In the genomic region with DNA sequence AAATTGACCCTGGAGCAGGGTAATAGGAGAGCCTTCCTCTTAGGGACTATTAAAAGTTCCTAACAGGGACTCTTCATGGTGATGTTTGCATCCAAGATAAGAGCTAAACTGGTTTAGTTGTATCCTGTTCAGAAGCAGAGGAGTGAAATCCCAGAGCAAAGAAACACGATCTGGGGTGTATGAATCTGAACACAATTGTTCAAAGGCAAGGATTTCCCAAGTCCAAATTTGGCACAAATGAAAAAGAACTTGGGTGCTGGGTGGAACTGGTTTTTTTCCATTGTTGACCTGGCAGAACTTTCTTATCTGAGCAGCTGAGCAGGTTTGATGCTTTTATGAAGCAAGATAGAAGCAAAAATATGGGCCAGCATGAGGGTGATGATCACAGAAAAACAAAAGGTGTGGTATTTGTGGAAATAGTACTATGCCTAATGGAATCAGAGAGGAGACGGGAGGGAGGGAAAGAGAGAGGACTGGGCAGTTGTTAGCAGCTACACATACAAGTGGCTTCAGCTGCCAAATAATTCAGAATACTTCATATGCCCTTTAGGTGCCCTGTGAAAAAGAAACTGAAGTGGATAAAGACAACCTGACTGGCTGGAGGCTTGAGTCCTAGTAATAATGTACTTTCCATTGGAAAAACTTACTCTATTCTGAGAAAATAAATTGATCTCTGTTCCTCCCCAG, we compare ENCODE assay signal across 1 cellular context.
TF ChIP-seq lines count a peak whose summit lies in the region.

No MANE protein-coding gene starts in this region.

TF ChIP-seq in HepG2, 621 proteins besides CTCF, POLR2A, EP300 and RAD21 (continued from another document and continues in another):
- TF ChIP-seq, protein P1, sequence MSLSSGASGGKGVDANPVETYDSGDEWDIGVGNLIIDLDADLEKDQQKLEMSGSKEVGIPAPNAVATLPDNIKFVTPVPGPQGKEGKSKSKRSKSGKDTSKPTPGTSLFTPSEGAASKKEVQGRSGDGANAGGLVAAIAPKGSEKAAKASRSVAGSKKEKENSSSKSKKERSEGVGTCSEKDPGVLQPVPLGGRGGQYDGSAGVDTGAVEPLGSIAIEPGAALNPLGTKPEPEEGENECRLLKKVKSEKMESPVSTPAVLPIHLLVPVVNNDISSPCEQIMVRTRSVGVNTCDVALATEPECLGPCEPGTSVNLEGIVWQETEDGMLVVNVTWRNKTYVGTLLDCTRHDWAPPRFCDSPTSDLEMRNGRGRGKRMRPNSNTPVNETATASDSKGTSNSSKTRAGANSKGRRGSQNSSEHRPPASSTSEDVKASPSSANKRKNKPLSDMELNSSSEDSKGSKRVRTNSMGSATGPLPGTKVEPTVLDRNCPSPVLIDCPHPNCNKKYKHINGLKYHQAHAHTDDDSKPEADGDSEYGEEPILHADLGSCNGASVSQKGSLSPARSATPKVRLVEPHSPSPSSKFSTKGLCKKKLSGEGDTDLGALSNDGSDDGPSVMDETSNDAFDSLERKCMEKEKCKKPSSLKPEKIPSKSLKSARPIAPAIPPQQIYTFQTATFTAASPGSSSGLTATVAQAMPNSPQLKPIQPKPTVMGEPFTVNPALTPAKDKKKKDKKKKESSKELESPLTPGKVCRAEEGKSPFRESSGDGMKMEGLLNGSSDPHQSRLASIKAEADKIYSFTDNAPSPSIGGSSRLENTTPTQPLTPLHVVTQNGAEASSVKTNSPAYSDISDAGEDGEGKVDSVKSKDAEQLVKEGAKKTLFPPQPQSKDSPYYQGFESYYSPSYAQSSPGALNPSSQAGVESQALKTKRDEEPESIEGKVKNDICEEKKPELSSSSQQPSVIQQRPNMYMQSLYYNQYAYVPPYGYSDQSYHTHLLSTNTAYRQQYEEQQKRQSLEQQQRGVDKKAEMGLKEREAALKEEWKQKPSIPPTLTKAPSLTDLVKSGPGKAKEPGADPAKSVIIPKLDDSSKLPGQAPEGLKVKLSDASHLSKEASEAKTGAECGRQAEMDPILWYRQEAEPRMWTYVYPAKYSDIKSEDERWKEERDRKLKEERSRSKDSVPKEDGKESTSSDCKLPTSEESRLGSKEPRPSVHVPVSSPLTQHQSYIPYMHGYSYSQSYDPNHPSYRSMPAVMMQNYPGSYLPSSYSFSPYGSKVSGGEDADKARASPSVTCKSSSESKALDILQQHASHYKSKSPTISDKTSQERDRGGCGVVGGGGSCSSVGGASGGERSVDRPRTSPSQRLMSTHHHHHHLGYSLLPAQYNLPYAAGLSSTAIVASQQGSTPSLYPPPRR (CRISPR knock-in tag; IDR thresholded peaks at IDR 0.05; ENCODE audit: borderline replicate concordance): no peak
- no peak for TF ChIP-seq NFYB (CRISPR knock-in tag; IDR thresholded peaks at IDR 0.05)
- TF ChIP-seq HOXA5 (CRISPR knock-in tag; IDR thresholded peaks at IDR 0.05): no peak
- TF ChIP-seq CREB1 (IDR thresholded peaks at IDR 0.05): no peak
- TF ChIP-seq CREB1 (CRISPR knock-in tag; IDR thresholded peaks at IDR 0.05): no peak
- TF ChIP-seq RCOR2 (CRISPR knock-in tag; IDR thresholded peaks at IDR 0.05): no peak; the same call in 1 of the 2 replicates
- TF ChIP-seq GFI1 (CRISPR knock-in tag; IDR thresholded peaks at IDR 0.05; ENCODE audit: borderline replicate concordance): no peak
- TF ChIP-seq SNRNP70 (IDR thresholded peaks at IDR 0.05; ENCODE audit: low read depth, low read length): no peak
- TF ChIP-seq, protein P2, sequence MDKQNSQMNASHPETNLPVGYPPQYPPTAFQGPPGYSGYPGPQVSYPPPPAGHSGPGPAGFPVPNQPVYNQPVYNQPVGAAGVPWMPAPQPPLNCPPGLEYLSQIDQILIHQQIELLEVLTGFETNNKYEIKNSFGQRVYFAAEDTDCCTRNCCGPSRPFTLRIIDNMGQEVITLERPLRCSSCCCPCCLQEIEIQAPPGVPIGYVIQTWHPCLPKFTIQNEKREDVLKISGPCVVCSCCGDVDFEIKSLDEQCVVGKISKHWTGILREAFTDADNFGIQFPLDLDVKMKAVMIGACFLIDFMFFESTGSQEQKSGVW (CRISPR knock-in tag; IDR thresholded peaks at IDR 0.05; ENCODE audit: borderline replicate concordance): no peak
- TF ChIP-seq, protein P3, sequence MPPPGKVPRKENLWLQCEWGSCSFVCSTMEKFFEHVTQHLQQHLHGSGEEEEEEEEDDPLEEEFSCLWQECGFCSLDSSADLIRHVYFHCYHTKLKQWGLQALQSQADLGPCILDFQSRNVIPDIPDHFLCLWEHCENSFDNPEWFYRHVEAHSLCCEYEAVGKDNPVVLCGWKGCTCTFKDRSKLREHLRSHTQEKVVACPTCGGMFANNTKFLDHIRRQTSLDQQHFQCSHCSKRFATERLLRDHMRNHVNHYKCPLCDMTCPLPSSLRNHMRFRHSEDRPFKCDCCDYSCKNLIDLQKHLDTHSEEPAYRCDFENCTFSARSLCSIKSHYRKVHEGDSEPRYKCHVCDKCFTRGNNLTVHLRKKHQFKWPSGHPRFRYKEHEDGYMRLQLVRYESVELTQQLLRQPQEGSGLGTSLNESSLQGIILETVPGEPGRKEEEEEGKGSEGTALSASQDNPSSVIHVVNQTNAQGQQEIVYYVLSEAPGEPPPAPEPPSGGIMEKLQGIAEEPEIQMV (CRISPR knock-in tag; IDR thresholded peaks at IDR 0.05; ENCODE audit: low read depth): no peak
- no peak for TF ChIP-seq ZNF235 (CRISPR knock-in tag; IDR thresholded peaks at IDR 0.05; ENCODE audit: borderline replicate concordance)
- TF ChIP-seq BCL6 (CRISPR knock-in tag; IDR thresholded peaks at IDR 0.05): 0 out of 2 replicates have a peak, but pooled peaks have one; percentile 39
- no peak for TF ChIP-seq ARHGAP35 (CRISPR knock-in tag; IDR thresholded peaks at IDR 0.05; ENCODE audit: borderline replicate concordance)
- no peak for TF ChIP-seq ZNF839 (CRISPR knock-in tag; IDR thresholded peaks at IDR 0.05; ENCODE audit: borderline replicate concordance)
- TF ChIP-seq ZNF382 (CRISPR knock-in tag; IDR thresholded peaks at IDR 0.05; ENCODE audit: borderline replicate concordance): no peak
- TF ChIP-seq, protein P4, sequence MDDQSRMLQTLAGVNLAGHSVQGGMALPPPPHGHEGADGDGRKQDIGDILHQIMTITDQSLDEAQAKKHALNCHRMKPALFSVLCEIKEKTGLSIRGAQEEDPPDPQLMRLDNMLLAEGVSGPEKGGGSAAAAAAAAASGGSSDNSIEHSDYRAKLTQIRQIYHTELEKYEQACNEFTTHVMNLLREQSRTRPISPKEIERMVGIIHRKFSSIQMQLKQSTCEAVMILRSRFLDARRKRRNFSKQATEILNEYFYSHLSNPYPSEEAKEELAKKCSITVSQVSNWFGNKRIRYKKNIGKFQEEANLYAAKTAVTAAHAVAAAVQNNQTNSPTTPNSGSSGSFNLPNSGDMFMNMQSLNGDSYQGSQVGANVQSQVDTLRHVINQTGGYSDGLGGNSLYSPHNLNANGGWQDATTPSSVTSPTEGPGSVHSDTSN (CRISPR knock-in tag; IDR thresholded peaks at IDR 0.05; ENCODE audit: borderline replicate concordance): no peak
- no peak for TF ChIP-seq ERF (CRISPR knock-in tag; IDR thresholded peaks at IDR 0.05)
- TF ChIP-seq GATA4 (IDR thresholded peaks at IDR 0.05; ENCODE audit: borderline replicate concordance, low read depth): no peak
- no peak for TF ChIP-seq RFX5 (IDR thresholded peaks at IDR 0.05; ENCODE audit: low read depth, low read length)
- TF ChIP-seq, protein P5, sequence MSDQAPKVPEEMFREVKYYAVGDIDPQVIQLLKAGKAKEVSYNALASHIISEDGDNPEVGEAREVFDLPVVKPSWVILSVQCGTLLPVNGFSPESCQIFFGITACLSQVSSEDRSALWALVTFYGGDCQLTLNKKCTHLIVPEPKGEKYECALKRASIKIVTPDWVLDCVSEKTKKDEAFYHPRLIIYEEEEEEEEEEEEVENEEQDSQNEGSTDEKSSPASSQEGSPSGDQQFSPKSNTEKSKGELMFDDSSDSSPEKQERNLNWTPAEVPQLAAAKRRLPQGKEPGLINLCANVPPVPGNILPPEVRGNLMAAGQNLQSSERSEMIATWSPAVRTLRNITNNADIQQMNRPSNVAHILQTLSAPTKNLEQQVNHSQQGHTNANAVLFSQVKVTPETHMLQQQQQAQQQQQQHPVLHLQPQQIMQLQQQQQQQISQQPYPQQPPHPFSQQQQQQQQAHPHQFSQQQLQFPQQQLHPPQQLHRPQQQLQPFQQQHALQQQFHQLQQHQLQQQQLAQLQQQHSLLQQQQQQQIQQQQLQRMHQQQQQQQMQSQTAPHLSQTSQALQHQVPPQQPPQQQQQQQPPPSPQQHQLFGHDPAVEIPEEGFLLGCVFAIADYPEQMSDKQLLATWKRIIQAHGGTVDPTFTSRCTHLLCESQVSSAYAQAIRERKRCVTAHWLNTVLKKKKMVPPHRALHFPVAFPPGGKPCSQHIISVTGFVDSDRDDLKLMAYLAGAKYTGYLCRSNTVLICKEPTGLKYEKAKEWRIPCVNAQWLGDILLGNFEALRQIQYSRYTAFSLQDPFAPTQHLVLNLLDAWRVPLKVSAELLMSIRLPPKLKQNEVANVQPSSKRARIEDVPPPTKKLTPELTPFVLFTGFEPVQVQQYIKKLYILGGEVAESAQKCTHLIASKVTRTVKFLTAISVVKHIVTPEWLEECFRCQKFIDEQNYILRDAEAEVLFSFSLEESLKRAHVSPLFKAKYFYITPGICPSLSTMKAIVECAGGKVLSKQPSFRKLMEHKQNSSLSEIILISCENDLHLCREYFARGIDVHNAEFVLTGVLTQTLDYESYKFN (CRISPR knock-in tag; conservative IDR thresholded peaks at IDR 0.05): no peak
- TF ChIP-seq ZNF737 (CRISPR knock-in tag; IDR thresholded peaks at IDR 0.05; ENCODE audit: borderline replicate concordance): no peak
- no peak for TF ChIP-seq ZSCAN31 (CRISPR knock-in tag; IDR thresholded peaks at IDR 0.05; ENCODE audit: low read depth)
- TF ChIP-seq, protein P6, sequence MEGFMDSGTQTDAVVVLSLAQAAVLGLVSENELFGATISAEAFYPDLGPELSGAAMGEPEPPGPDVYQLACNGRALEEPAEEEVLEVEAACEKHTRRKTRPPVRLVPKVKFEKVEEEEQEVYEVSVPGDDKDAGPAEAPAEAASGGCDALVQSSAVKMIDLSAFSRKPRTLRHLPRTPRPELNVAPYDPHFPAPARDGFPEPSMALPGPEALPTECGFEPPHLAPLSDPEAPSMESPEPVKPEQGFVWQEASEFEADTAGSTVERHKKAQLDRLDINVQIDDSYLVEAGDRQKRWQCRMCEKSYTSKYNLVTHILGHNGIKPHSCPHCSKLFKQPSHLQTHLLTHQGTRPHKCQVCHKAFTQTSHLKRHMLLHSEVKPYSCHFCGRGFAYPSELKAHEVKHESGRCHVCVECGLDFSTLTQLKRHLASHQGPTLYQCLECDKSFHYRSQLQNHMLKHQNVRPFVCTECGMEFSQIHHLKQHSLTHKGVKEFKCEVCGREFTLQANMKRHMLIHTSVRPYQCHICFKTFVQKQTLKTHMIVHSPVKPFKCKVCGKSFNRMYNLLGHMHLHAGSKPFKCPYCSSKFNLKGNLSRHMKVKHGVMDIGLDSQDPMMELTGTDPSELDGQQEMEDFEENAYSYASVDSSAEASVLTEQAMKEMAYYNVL (CRISPR knock-in tag; IDR thresholded peaks at IDR 0.05; ENCODE audit: borderline replicate concordance): no peak
- no peak for TF ChIP-seq KDM5B (CRISPR knock-in tag; IDR thresholded peaks at IDR 0.05; ENCODE audit: borderline replicate concordance)
- TF ChIP-seq, protein P7, sequence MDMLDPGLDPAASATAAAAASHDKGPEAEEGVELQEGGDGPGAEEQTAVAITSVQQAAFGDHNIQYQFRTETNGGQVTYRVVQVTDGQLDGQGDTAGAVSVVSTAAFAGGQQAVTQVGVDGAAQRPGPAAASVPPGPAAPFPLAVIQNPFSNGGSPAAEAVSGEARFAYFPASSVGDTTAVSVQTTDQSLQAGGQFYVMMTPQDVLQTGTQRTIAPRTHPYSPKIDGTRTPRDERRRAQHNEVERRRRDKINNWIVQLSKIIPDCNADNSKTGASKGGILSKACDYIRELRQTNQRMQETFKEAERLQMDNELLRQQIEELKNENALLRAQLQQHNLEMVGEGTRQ (IDR thresholded peaks at IDR 0.05; ENCODE audit: low read depth, low read length): no peak
- TF ChIP-seq, protein P7 (CRISPR knock-in tag; IDR thresholded peaks at IDR 0.05; ENCODE audit: borderline replicate concordance): no peak
- TF ChIP-seq ZNF431 (CRISPR knock-in tag; IDR thresholded peaks at IDR 0.05; ENCODE audit: borderline replicate concordance, low read depth): no peak
- 0 out of 2 replicates have a peak, but pooled peaks have one; percentile 19 for TF ChIP-seq KMT2B (CRISPR knock-in tag; IDR thresholded peaks at IDR 0.05)
- no peak for TF ChIP-seq SETDB1 (CRISPR knock-in tag; IDR thresholded peaks at IDR 0.05; ENCODE audit: borderline replicate concordance)
- no peak for TF ChIP-seq ZNF619 (CRISPR knock-in tag; IDR thresholded peaks at IDR 0.05)
- TF ChIP-seq KDM6A (CRISPR knock-in tag; IDR thresholded peaks at IDR 0.05; ENCODE audit: low read depth): no peak
- TF ChIP-seq, protein P8, sequence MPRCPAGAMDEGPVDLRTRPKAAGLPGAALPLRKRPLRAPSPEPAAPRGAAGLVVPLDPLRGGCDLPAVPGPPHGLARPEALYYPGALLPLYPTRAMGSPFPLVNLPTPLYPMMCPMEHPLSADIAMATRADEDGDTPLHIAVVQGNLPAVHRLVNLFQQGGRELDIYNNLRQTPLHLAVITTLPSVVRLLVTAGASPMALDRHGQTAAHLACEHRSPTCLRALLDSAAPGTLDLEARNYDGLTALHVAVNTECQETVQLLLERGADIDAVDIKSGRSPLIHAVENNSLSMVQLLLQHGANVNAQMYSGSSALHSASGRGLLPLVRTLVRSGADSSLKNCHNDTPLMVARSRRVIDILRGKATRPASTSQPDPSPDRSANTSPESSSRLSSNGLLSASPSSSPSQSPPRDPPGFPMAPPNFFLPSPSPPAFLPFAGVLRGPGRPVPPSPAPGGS (CRISPR knock-in tag; IDR thresholded peaks at IDR 0.05): no peak
- TF ChIP-seq, protein P9, sequence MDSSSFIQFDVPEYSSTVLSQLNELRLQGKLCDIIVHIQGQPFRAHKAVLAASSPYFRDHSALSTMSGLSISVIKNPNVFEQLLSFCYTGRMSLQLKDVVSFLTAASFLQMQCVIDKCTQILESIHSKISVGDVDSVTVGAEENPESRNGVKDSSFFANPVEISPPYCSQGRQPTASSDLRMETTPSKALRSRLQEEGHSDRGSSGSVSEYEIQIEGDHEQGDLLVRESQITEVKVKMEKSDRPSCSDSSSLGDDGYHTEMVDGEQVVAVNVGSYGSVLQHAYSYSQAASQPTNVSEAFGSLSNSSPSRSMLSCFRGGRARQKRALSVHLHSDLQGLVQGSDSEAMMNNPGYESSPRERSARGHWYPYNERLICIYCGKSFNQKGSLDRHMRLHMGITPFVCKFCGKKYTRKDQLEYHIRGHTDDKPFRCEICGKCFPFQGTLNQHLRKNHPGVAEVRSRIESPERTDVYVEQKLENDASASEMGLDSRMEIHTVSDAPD (CRISPR knock-in tag; IDR thresholded peaks at IDR 0.05): peak; percentile 49; the same call in 1 of the 2 replicates
